ENCODE assay signal across 8 cellular contexts in genomic region chr2:127106998-127107621, GRCh38. TPM values are rescaled to one million over a fixed set of nuclear protein-coding genes. Genes with fewer than 3 reads are reported as not detected.
DNase-seq lines count a peak whose midpoint lies in the region; ATAC-seq, FAIRE-seq and TF ChIP-seq lines count a peak whose summit lies in the region.

BIN1 (minus strand) TSS chr2:127107154; CDS start chr2:127106943, 211 bp downstream.

- H3K4me1 ChIP-seq in HUES48 (ENCODE audit: control insufficient read depth, insufficient read depth, low read length), result peaks cover 15% of the 10 kb centered on the region; the same call in 1 of the 2 replicates
- peaks cover 29 to 54% (median 49%) of the 10 kb centered on the region in 4 donors for H3K4me1 ChIP-seq in stomach

- TF ChIP-seq CTCF in D721Med (IDR thresholded peaks at IDR 0.05; ENCODE audit: insufficient read depth, missing control alignments), result no peak
- no peak for TF ChIP-seq CTCF in foreskin fibroblast (IDR thresholded peaks at IDR 0.05; ENCODE audit: low read depth, low read length)
- no peak for TF ChIP-seq CTCF in neural crest cell (conservative IDR thresholded peaks at IDR 0.05)
- TF ChIP-seq CTCF in stomach (IDR thresholded peaks at IDR 0.05), result peak in 1 of 7 experiments; percentile 7

- H3K27ac ChIP-seq in HUES48 (ENCODE audit: low read depth, low read length), result peak within 1 kb of the TSS; percentile 34
- H3K27ac ChIP-seq in stomach, result peak within 1 kb of the TSS; percentile 86 to 94 (median 91)

- DNase-seq in D721Med (ENCODE audit: insufficient read length, low spot score) (peak; percentile 94), SHP77 (lab: John Stamatoyannopoulos, UW) (peak; percentile 60), foreskin fibroblast (peak; percentile 90 to 94), neural crest cell (ENCODE audit: low read depth, low spot score) (peak; percentile 80), stomach (peak; percentile 89)
- peak; percentile 45 for DNase-seq in activated gamma-delta T cell treated with anti-CD3 and anti-CD28 coated beads, Interleukin-2, amount 50 U/mL, for 16 hours (ENCODE audit: low read depth)

- no peaks in the 10 kb centered on the region for H3K36me3 Mint-ChIP-seq in neural crest cell (ENCODE audit: low read depth)

- no peak for TF ChIP-seq EP300 in stomach (IDR thresholded peaks at IDR 0.05)

- no peaks in the 10 kb centered on the region for H3K9me3 Mint-ChIP-seq in neural crest cell

- FAIRE-seq in D721Med (lab: Jason Lieb, UNC), result no peak

- ATAC-seq in GM21447 (IDR thresholded peaks at IDR 0.05; ENCODE audit: unreplicated experiment), result peak; percentile 79

- peak in 1 of 4 donors; percentile 37 for TF ChIP-seq POLR2A in stomach (IDR thresholded peaks at IDR 0.05)

- H3K27ac Mint-ChIP-seq in neural crest cell (ENCODE audit: unreplicated experiment), result no peak within 1 kb of the TSS

- no peaks in the 10 kb centered on the region for H3K9me3 ChIP-seq in HUES48 (ENCODE audit: control insufficient read depth, insufficient read depth, low read length)
- no peaks in the 10 kb centered on the region for H3K9me3 ChIP-seq in stomach

- peaks cover 24% of the 10 kb centered on the region for H3K27me3 ChIP-seq in HUES48 (ENCODE audit: control insufficient read depth, insufficient read depth, low read length)
- no peaks in the 10 kb centered on the region for H3K27me3 ChIP-seq in stomach

- 0 to 1% (median 1%) methylated on average over 27 to 76 of the region's 77 CpGs for WGBS in stomach, 5 donors

- H3K9ac ChIP-seq in HUES48 (ENCODE audit: low read depth, low read length), result no peak within 1 kb of the TSS

- H3K4me3 ChIP-seq in HUES48 (ENCODE audit: low read depth, low read length) (peak within 1 kb of the TSS; percentile 87), foreskin fibroblast (ENCODE audit: low read depth in 1 of 2, low read length in 2 of 2) (peak within 1 kb of the TSS; percentile 87 to 89), stomach (peak within 1 kb of the TSS; percentile 64 to 87 (median 80))

- intact Hi-C loops in stomach (cut with DNase I; ENCODE audit: low total_unique reads), result no loop called here

- H3K4me3 Mint-ChIP-seq in neural crest cell, result peak within 1 kb of the TSS; percentile 93

- peaks cover 3% of the 10 kb centered on the region for H3K27me3 Mint-ChIP-seq in neural crest cell (ENCODE audit: low read depth)

- peaks cover 20% of the 10 kb centered on the region for H3K4me1 Mint-ChIP-seq in neural crest cell

- H3K36me3 ChIP-seq in HUES48 (ENCODE audit: control insufficient read depth, insufficient read depth, low read length) (no peaks in the 10 kb centered on the region), stomach (no peaks in the 10 kb centered on the region)

RNA-seq across cellular contexts. Expression of gene BIN1, which starts in this region (rescaled TPM):
- 67.7 and 69.9 TPM in 2 replicates for total RNA-seq in neural crest cell
- total RNA-seq in stomach, result 100 to 1,000 TPM in 1 of 5 donors, 10 to 100 TPM in 4; 39.1 to 175 (median 45.1) TPM
- 10 to 100 TPM; 47.8 to 49.6 (median 47.8) TPM for polyA plus RNA-seq in stomach

Comparison
In these comparisons a context has a peak if more than half of its experiments do, and no peak if none do; other contexts are left out.
1. Peak in every context shown above with its lines: DNase-seq, ATAC-seq, H3K4me3 ChIP-seq and H3K27ac ChIP-seq.